ENCODE assay signal across 11 cellular contexts in the genomic region with DNA sequence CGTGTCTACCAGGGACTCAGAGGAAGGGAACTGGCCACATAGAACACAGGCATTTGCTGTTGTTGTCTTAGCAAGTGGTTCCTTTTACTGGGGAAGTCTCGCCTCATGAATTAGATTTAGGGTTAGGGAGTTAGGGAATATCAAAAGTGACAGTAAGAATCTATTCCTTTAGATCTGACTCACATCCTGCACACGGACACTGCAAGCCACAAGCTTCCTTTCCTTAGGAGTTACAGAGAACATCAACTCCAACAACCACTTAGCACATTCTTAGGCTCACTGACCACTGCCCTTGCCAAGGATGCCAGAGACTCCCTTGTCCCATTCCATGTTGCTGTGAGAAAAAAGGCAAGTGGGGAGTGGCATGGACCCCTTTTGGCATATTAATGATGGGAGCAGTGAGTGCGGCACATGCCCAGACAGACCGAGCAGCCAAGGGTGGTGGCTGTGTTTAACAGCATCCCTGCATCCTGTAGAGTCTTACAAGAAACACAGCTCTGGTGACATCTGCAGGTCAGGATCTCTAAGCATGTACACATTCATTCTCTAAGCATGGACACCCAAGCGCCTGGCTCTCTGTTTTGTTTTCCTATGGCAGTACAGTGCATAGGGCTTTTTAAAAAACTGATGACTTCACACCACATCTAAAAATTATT.
DNase-seq lines count a peak whose midpoint lies in the region; ATAC-seq and TF ChIP-seq lines count a peak whose summit lies in the region.
"Had no signal": no experiment of that assay in that cellular context is flagged by ENCODE, and none has a peak within 500 bp of the region (broad histone marks: within the 10 kb centered on the region; RNA-seq: fewer than 3 reads in every experiment).

No MANE protein-coding gene starts in this region.

- peak; percentile 13 for DNase-seq in ELF-1 (ENCODE audit: low read depth, low spot score)
- DNase-seq in Jurkat, Clone E6-1 (ENCODE audit: low read depth, low spot score): peak; percentile 32
- DNase-seq in choroid plexus epithelial cell (ENCODE audit: low read depth): peak; percentile 6
- peak in 1 of 3 donors; percentile 27 for DNase-seq in mucosa of descending colon
- DNase-seq in LoVo (ENCODE audit: low spot score): no peak
- DNase-seq: EL, NCI-H1105, T-helper 1 cell had no signal

- H3K36me3 ChIP-seq in mucosa of descending colon (ENCODE audit: low read depth): no peaks in the 10 kb centered on the region
- H3K36me3 ChIP-seq in gastroesophageal sphincter: no peaks in the 10 kb centered on the region

- 59 to 60% methylated on average over 1 to 6 of the region's 6 CpGs for WGBS in gastroesophageal sphincter (ENCODE audit: low coverage in 1 of 2), 2 donors

- no peak overlapping the region for H3K27ac ChIP-seq in gastroesophageal sphincter

- no peak for TF ChIP-seq POLR2A in gastroesophageal sphincter (IDR thresholded peaks at IDR 0.05)

- H3K9me3 ChIP-seq in mucosa of descending colon (no peaks in the 10 kb centered on the region), gastroesophageal sphincter (peaks cover 0 to 4% (median 0%) of the 10 kb centered on the region in 3 donors)

- TF ChIP-seq CTCF in choroid plexus epithelial cell (conservative IDR thresholded peaks at IDR 0.05; ENCODE audit: low read depth, low read length) (no peak), mucosa of descending colon (IDR thresholded peaks at IDR 0.05) (no peak), gastroesophageal sphincter (IDR thresholded peaks at IDR 0.05) (no peak)

- H3K4me3 ChIP-seq in Jurkat, Clone E6-1 (ENCODE audit: low read length): no peak overlapping the region
- H3K4me3 ChIP-seq in choroid plexus epithelial cell (ENCODE audit: low read depth, low read length) (no peak overlapping the region), mucosa of descending colon (no peak overlapping the region), gastroesophageal sphincter (no peak overlapping the region)

- H3K27me3 ChIP-seq in gastroesophageal sphincter: no peaks in the 10 kb centered on the region

- peak; percentile 25 for ATAC-seq in mucosa of descending colon
- ATAC-seq in HG03175 (IDR thresholded peaks at IDR 0.05; ENCODE audit: unreplicated experiment): no peak
- ATAC-seq in GM21367 (IDR thresholded peaks at IDR 0.05; ENCODE audit: unreplicated experiment): no peak
- no peak for ATAC-seq in gastroesophageal sphincter

- no peak for TF ChIP-seq EP300 in gastroesophageal sphincter (IDR thresholded peaks at IDR 0.05)

- intact Hi-C loops in mucosa of descending colon (cut with DNase I, micrococcal nuclease): no loop called here

- H3K4me1 ChIP-seq in mucosa of descending colon (ENCODE audit: low read depth) (no peaks in the 10 kb centered on the region), gastroesophageal sphincter (no peaks in the 10 kb centered on the region)
